In genomic region chr1:10514490-10515235, GRCh38 we compare ENCODE assay signal across 8 cellular contexts. TPM values are rescaled to one million over a fixed set of nuclear protein-coding genes. Genes with fewer than 3 reads are reported as not detected.
DNase-seq lines count a peak whose midpoint lies in the region; ATAC-seq lines count a peak whose summit lies in the region.

No MANE protein-coding gene starts in this region.

- peaks cover 84% of the 10 kb centered on the region for H3K4me1 Mint-ChIP-seq in activated naive CD4-positive, alpha-beta T cell treated with anti-CD3 and anti-CD28 coated beads, Interleukin-2, amount 50 U/mL, for 24 hours
- peaks cover 73% of the 10 kb centered on the region for H3K4me1 Mint-ChIP-seq in activated CD8-positive, alpha-beta T cell treated with anti-CD3 and anti-CD28 coated beads, Interleukin-2, amount 10 ng/mL, durations not matched to agents 7 days and 5 days (ENCODE audit: low read depth)

- H3K4me3 Mint-ChIP-seq in activated naive CD4-positive, alpha-beta T cell treated with anti-CD3 and anti-CD28 coated beads, Interleukin-2, amount 50 U/mL, for 24 hours, result peak overlapping the region; percentile 30
- no peak overlapping the region for H3K4me3 Mint-ChIP-seq in activated CD8-positive, alpha-beta T cell treated with anti-CD3 and anti-CD28 coated beads, Interleukin-2, amount 10 ng/mL, durations not matched to agents 7 days and 5 days

- H3K27me3 Mint-ChIP-seq in activated naive CD4-positive, alpha-beta T cell treated with anti-CD3 and anti-CD28 coated beads, Interleukin-2, amount 50 U/mL, for 24 hours, result no peaks in the 10 kb centered on the region
- no peaks in the 10 kb centered on the region for H3K27me3 Mint-ChIP-seq in activated CD8-positive, alpha-beta T cell treated with anti-CD3 and anti-CD28 coated beads, Interleukin-2, amount 10 ng/mL, durations not matched to agents 7 days and 5 days (ENCODE audit: low read depth)

- no peak for ATAC-seq in activated CD8-positive, alpha-beta T cell treated with anti-CD3 and anti-CD28 coated beads, Interleukin-2, amount 10 ng/mL, durations not matched to agents 7 days and 5 days
- ATAC-seq in left lobe of liver (peak; percentile 13), GM21423 (IDR thresholded peaks at IDR 0.05; ENCODE audit: unreplicated experiment) (no peak)

- H3K36me3 Mint-ChIP-seq in activated naive CD4-positive, alpha-beta T cell treated with anti-CD3 and anti-CD28 coated beads, Interleukin-2, amount 50 U/mL, for 24 hours, result peaks cover 5% of the 10 kb centered on the region
- H3K36me3 Mint-ChIP-seq in activated CD8-positive, alpha-beta T cell treated with anti-CD3 and anti-CD28 coated beads, Interleukin-2, amount 10 ng/mL, durations not matched to agents 7 days and 5 days (ENCODE audit: low read depth), result peaks cover 22% of the 10 kb centered on the region

- no peak for DNase-seq in activated naive CD4-positive, alpha-beta T cell treated with anti-CD3 and anti-CD28 coated beads, Interleukin-2, amount 50 U/mL, for 16 hours
- DNase-seq in NCI-H187 (lab: John Stamatoyannopoulos, UW) (peak; percentile 25 to 34), left lobe of liver (ENCODE audit: low spot score) (no peak), T-helper 9 cell (no peak)
- DNase-seq in activated CD8-positive, alpha-beta T cell treated with anti-CD3 and anti-CD28 coated beads, Interleukin-2, amount 10 ng/mL, durations not matched to agents 7 days and 5 days, result no peak
- no peak for DNase-seq in NK-92 treated with Interleukin-12 subunit alpha and Interleukin-12 subunit beta, amount 100 ng/mL, for 24 hours (lab: John Stamatoyannopoulos, UW)

- H3K27ac Mint-ChIP-seq in activated naive CD4-positive, alpha-beta T cell treated with anti-CD3 and anti-CD28 coated beads, Interleukin-2, amount 50 U/mL, for 24 hours, result peak overlapping the region; percentile 52
- peak overlapping the region; percentile 26 for H3K27ac Mint-ChIP-seq in activated CD8-positive, alpha-beta T cell treated with anti-CD3 and anti-CD28 coated beads, Interleukin-2, amount 10 ng/mL, durations not matched to agents 7 days and 5 days

- POLR2A ChIA-PET in activated CD8-positive, alpha-beta T cell treated with anti-CD3 and anti-CD28 coated beads, Interleukin-2, amount 10 ng/mL, durations not matched to agents 7 days and 5 days (lab: Charles Lee), result no interaction called here

- H3K9me3 Mint-ChIP-seq in activated naive CD4-positive, alpha-beta T cell treated with anti-CD3 and anti-CD28 coated beads, Interleukin-2, amount 50 U/mL, for 24 hours, result no peaks in the 10 kb centered on the region
- H3K9me3 Mint-ChIP-seq in activated CD8-positive, alpha-beta T cell treated with anti-CD3 and anti-CD28 coated beads, Interleukin-2, amount 10 ng/mL, durations not matched to agents 7 days and 5 days (ENCODE audit: insufficient read depth), result no peaks in the 10 kb centered on the region

- CTCF ChIA-PET in activated CD8-positive, alpha-beta T cell treated with anti-CD3 and anti-CD28 coated beads, Interleukin-2, amount 10 ng/mL, durations not matched to agents 7 days and 5 days (lab: Charles Lee), result interaction anchor here (1.3 to 10.7 kb wide), 3 partner anchors 12 to 19 kb away, joined by 3 to 228 read pairs (median 3); no protein-coding TSS in a partner anchor

RNA-seq across cellular contexts. Expression of gene PEX14, which starts 39.9 kb away (rescaled TPM):
- total RNA-seq in activated CD8-positive, alpha-beta T cell treated with anti-CD3 and anti-CD28 coated beads, Interleukin-2, amount 10 ng/mL, durations not matched to agents 7 days and 5 days, result 10 to 100 TPM; 17.7 to 19.1 TPM
- total RNA-seq in left lobe of liver, result 24.0 TPM

RNA-seq across cellular contexts. Expression of gene DFFA, which starts 42.3 kb away (rescaled TPM):
- 10 to 100 TPM; 38.7 to 39.5 TPM for total RNA-seq in activated CD8-positive, alpha-beta T cell treated with anti-CD3 and anti-CD28 coated beads, Interleukin-2, amount 10 ng/mL, durations not matched to agents 7 days and 5 days
- total RNA-seq in left lobe of liver, result 19.4 TPM

Comparison
In these comparisons a context has a peak if more than half of its experiments do, and no peak if none do; other contexts are left out.
1. DNase-seq: peak in NCI-H187 (2 of 2); none in activated naive CD4-positive, alpha-beta T cell treated with anti-CD3 and anti-CD28 coated beads, Interleukin-2, amount 50 U/mL, for 16 hours (single experiment), activated CD8-positive, alpha-beta T cell treated with anti-CD3 and anti-CD28 coated beads, Interleukin-2, amount 10 ng/mL, durations not matched to agents 7 days and 5 days (single experiment), left lobe of liver (single experiment), T-helper 9 cell (single experiment) and NK-92 treated with Interleukin-12 subunit alpha and Interleukin-12 subunit beta, amount 100 ng/mL, for 24 hours (single experiment).